26 cellular contexts compared by ENCODE assay signal in the genomic region with DNA sequence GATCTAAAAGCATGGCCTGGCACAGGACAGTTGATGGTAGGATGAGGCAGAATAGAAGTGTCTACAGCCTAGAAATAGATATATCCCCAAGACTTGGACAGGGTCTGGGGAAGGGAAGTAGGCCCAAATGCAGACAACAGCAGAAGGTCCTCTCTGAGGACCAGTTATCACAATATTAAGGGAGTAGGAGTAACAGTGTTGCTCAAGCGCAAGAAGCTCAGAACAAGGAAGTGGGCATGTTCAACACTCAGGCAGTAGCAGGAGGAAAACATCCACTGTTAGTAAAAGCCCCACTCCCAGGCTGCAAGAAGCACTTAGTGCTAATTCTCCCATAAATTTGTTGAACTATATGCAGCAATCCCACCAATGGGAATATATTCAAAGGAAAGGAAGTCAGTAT.
"Had no signal": no experiment of that assay in that cellular context is flagged by ENCODE, and none has a peak within 500 bp of the region (broad histone marks: within the 10 kb centered on the region; RNA-seq: fewer than 3 reads in every experiment).

No MANE protein-coding gene starts in this region.

- H3K27me3 ChIP-seq: ascending aorta, dorsolateral prefrontal cortex, gastroesophageal sphincter, hepatocyte, neutrophil, right lobe of liver, vagina had no signal

- H3K4me2 ChIP-seq: hepatocyte had no signal

- H3K27ac ChIP-seq: ascending aorta, coronary artery, dorsolateral prefrontal cortex, gastroesophageal sphincter, hepatocyte, left ventricle myocardium inferior, neutrophil, right lobe of liver, thoracic aorta, vagina, VCaP had no signal

- ATAC-seq: gastroesophageal sphincter; right lobe of liver; stimulated activated naive CD8-positive, alpha-beta T cell treated with anti-CD3 and anti-CD28 coated beads, Interleukin-15, Interleukin-2, amounts not matched to agents 100 U/mL and 50 U/mL, for 24 hours had no signal

- H2AFZ ChIP-seq: hepatocyte had no signal

- H3K4me3 ChIP-seq: ascending aorta, coronary artery, dorsolateral prefrontal cortex, gastroesophageal sphincter, hepatocyte, left ventricle myocardium inferior, lung, right lobe of liver, thoracic aorta, vagina had no signal

- H3K36me3 ChIP-seq: ascending aorta, gastroesophageal sphincter, left ventricle myocardium inferior, neutrophil, right lobe of liver, thoracic aorta, vagina had no signal

- DNase-seq: activated CD4-positive, alpha-beta memory T cell treated with anti-CD3 and anti-CD28 coated beads for 36 hours; activated CD4-positive, alpha-beta T cell treated with anti-CD3 and anti-CD28 coated beads for 48 hours; activated CD8-positive, alpha-beta memory T cell treated with anti-CD3 and anti-CD28 coated beads, Interleukin-2, amount 50 U/mL, for 4 hours; activated effector memory CD4-positive, alpha-beta T cell treated with anti-CD3 and anti-CD28 coated beads, Interleukin-2, amount 50 U/mL, for 16 hours; activated naive CD4-positive, alpha-beta T cell treated with anti-CD3 and anti-CD28 coated beads for 36 hours; activated naive CD8-positive, alpha-beta T cell treated with anti-CD3 and anti-CD28 coated beads, Interleukin-2, amount 10 ng/mL, durations not matched to agents 7 days and 5 days; activated T-cell treated with anti-CD3 and anti-CD28 coated beads, Interleukin-2, amount 50 U/mL, for 1 hour; dorsolateral prefrontal cortex; effector memory CD4-positive, alpha-beta T cell; erythroblast; islet precursor cell; left ventricle myocardium inferior; nephron progenitor cell; right lobe of liver; stimulated activated CD4-positive, alpha-beta T cell treated with anti-CD3 and anti-CD28 coated beads, Interleukin-2, amount 100 ng/mL, for 48 hours; stimulated activated naive CD8-positive, alpha-beta T cell treated with anti-CD3 and anti-CD28 coated beads, Interleukin-15, Interleukin-2, amounts not matched to agents 100 U/mL and 50 U/mL, for 24 hours had no signal

- H3K4me1 ChIP-seq: ascending aorta, gastroesophageal sphincter, left ventricle myocardium inferior, right lobe of liver, vagina had no signal

- H3K79me2 ChIP-seq: hepatocyte had no signal

- H3K9me3 ChIP-seq: neutrophil, right lobe of liver, thoracic aorta, vagina had no signal

- FAIRE-seq: TTC549 had no signal
